In the genomic region with DNA sequence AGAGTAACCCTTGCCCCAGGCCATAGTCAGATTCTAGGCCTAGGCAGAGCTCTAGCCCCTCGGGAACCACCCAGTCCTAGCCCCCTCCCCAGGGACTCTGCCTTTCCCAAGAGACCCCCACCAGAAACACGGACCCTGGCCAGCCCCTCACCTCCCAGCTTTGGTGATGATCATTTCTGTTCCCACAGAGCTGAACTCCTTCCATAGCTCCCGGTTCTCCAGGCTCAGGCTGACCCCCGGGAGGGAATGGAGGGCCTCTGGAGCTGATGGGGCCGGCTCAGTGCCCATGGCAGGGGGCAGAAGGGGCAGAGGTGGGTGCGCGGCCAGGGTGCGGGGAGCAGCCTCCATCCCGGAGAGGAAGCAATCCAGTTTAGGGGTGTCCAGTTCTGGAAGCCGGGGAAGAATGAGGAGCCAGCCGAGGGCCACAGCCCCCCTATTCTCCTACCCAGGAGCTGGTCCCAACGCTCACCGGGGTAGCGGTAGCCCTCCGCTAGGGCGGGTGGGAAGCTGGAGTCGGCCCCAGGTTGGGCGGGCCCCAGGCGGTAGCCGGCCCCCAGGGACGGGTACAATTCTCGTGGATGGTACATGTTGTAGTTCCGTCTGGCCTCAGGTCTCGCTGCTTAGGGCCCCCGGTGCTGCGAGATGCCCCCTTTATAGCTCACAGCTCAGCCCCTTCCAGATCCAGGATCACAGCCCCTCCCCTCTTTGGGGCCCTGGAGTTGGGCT, we compare ENCODE assay signal across 1 cellular context.
TF ChIP-seq lines count a peak whose summit lies in the region.

No MANE protein-coding gene starts in this region.

TF ChIP-seq in IMR-90, 13 proteins besides CTCF, POLR2A, EP300 and RAD21:
- no peak for TF ChIP-seq FOS (IDR thresholded peaks at IDR 0.05; ENCODE audit: low read depth, low read length)
- TF ChIP-seq RFX5 (IDR thresholded peaks at IDR 0.05; ENCODE audit: low read depth, low read length): no peak
- no peak for TF ChIP-seq MAFK (IDR thresholded peaks at IDR 0.05; ENCODE audit: low read depth, low read length)
- no peak for TF ChIP-seq MXI1 (IDR thresholded peaks at IDR 0.05; ENCODE audit: borderline replicate concordance, low read depth, low read length)
- no peak for TF ChIP-seq CEBPB (IDR thresholded peaks at IDR 0.05; ENCODE audit: low read depth, low read length)
- no peak for TF ChIP-seq RCOR1 (IDR thresholded peaks at IDR 0.05; ENCODE audit: insufficient replicate concordance, low read length)
- no peak for TF ChIP-seq NFE2L2 (IDR thresholded peaks at IDR 0.05; ENCODE audit: low read depth, low read length)
- no peak for TF ChIP-seq SMC3 (IDR thresholded peaks at IDR 0.05; ENCODE audit: low read depth, low read length)
- no peak for TF ChIP-seq CHD1 (IDR thresholded peaks at IDR 0.05; ENCODE audit: low read depth, low read length)
- TF ChIP-seq BHLHE40 (IDR thresholded peaks at IDR 0.05; ENCODE audit: low read depth, low read length): no peak
- TF ChIP-seq, protein P1, sequence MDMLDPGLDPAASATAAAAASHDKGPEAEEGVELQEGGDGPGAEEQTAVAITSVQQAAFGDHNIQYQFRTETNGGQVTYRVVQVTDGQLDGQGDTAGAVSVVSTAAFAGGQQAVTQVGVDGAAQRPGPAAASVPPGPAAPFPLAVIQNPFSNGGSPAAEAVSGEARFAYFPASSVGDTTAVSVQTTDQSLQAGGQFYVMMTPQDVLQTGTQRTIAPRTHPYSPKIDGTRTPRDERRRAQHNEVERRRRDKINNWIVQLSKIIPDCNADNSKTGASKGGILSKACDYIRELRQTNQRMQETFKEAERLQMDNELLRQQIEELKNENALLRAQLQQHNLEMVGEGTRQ (IDR thresholded peaks at IDR 0.05; ENCODE audit: low read depth, low read length): no peak
- TF ChIP-seq, protein P2, sequence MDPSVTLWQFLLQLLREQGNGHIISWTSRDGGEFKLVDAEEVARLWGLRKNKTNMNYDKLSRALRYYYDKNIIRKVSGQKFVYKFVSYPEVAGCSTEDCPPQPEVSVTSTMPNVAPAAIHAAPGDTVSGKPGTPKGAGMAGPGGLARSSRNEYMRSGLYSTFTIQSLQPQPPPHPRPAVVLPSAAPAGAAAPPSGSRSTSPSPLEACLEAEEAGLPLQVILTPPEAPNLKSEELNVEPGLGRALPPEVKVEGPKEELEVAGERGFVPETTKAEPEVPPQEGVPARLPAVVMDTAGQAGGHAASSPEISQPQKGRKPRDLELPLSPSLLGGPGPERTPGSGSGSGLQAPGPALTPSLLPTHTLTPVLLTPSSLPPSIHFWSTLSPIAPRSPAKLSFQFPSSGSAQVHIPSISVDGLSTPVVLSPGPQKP (IDR thresholded peaks at IDR 0.05; ENCODE audit: borderline replicate concordance, low read depth, low read length): no peak
